In the genomic region with DNA sequence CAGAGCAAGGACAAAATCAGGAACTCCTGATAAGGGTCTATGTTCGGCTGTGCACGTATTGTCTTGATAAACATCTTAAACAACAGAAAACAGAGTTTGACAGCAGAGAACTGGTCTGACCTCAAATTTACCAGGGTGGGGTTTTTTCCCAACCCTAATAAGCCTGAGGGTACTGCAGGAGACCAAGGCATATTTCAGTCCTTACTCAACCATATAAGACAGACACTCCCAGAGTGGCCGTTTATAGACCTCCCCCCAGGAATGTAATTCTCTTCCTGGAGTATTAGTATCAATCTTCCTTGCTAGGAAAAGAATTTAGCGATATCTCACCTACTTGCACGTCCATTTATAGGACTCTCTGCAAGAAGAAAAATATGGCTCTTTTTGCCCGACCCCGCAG, we compare ENCODE assay signal across 1 cellular context. TPM values are rescaled to one million over a fixed set of nuclear protein-coding genes. Genes with fewer than 3 reads are reported as not detected.
"Had no signal": no experiment of that assay in that cellular context is flagged by ENCODE, and none has a peak within 500 bp of the region (broad histone marks: within the 10 kb centered on the region; RNA-seq: fewer than 3 reads in every experiment).

No MANE protein-coding gene starts in this region.

RNA-seq across cellular contexts. Expression of gene TSKU, which starts 32.5 kb away (rescaled TPM):
- total RNA-seq: naive thymus-derived CD8-positive, alpha-beta T cell had no signal
- polyA plus RNA-seq: naive thymus-derived CD8-positive, alpha-beta T cell had no signal
